8 cellular contexts compared by ENCODE assay signal in genomic region chr14:75561013-75561432, GRCh38. TPM values are rescaled to one million over a fixed set of nuclear protein-coding genes. Genes with fewer than 3 reads are reported as not detected.
DNase-seq lines count a peak whose midpoint lies in the region; ATAC-seq lines count a peak whose summit lies in the region.

No MANE protein-coding gene starts in this region.

- no peaks in the 10 kb centered on the region for H3K27me3 ChIP-seq in aorta (ENCODE audit: control insufficient read depth in 1 of 2, insufficient read depth in 2 of 2, low read length in 1 of 2)

- H3K36me3 Mint-ChIP-seq in natural killer cell treated with Interleukin-12 subunit alpha and Interleukin-12 subunit beta and Interleukin-15 and Interleukin-18, amount 100 ng/mL, for 72 hours: peaks cover 7% of the 10 kb centered on the region

- 0 to 2% methylated on average over 6 of the region's 6 CpGs for WGBS in aorta, 2 donors

- peaks cover 0 to 3% of the 10 kb centered on the region in 2 donors for H3K27me3 Mint-ChIP-seq in natural killer cell treated with Interleukin-12 subunit alpha and Interleukin-12 subunit beta and Interleukin-15 and Interleukin-18, amount 100 ng/mL, for 72 hours

- peaks cover 60 to 61% of the 10 kb centered on the region in 2 donors for H3K4me1 Mint-ChIP-seq in natural killer cell treated with Interleukin-12 subunit alpha and Interleukin-12 subunit beta and Interleukin-15 and Interleukin-18, amount 100 ng/mL, for 72 hours (ENCODE audit: low read depth in 2 of 2)

- no peaks in the 10 kb centered on the region for H3K36me3 ChIP-seq in aorta (ENCODE audit: control insufficient read depth in 1 of 2, insufficient read depth in 2 of 2, low read length in 1 of 2)

- H3K27ac ChIP-seq in aorta (ENCODE audit: low read depth in 1 of 2, low read length in 2 of 2): no peak overlapping the region

- peak overlapping the region; percentile 96 to 99 for H3K27ac Mint-ChIP-seq in natural killer cell treated with Interleukin-12 subunit alpha and Interleukin-12 subunit beta and Interleukin-15 and Interleukin-18, amount 100 ng/mL, for 72 hours

- intact Hi-C loops in aorta (cut with DNase I): loop anchor here in 1 of 2 donors (2.0 kb wide), 1 partner anchor 252 kb away; no protein-coding TSS in a partner anchor

- peak overlapping the region; percentile 37 for H3K4me3 Mint-ChIP-seq in natural killer cell treated with Interleukin-12 subunit alpha and Interleukin-12 subunit beta and Interleukin-15 and Interleukin-18, amount 100 ng/mL, for 72 hours

- H3K9me3 Mint-ChIP-seq in natural killer cell treated with Interleukin-12 subunit alpha and Interleukin-12 subunit beta and Interleukin-15 and Interleukin-18, amount 100 ng/mL, for 72 hours: peaks cover 2% of the 10 kb centered on the region

- no peak overlapping the region for H3K4me3 ChIP-seq in aorta (ENCODE audit: low read length in 2 of 2)

- DNase-seq in Daoy (ENCODE audit: low read depth): peak; percentile 86
- peak; percentile 76 for DNase-seq in NCI-H69 (lab: John Stamatoyannopoulos, UW)
- peak; percentile 58 for DNase-seq in activated T-cell treated with anti-CD3 and anti-CD28 coated beads, Interleukin-2, amount 50 U/mL, for 1 hour
- DNase-seq in fibroblast of peridontal ligament (ENCODE audit: extremely low read depth): peak; percentile 58
- no peak for DNase-seq in natural killer cell treated with Interleukin-12 subunit alpha and Interleukin-12 subunit beta and Interleukin-15 and Interleukin-18, amount 100 ng/mL, for 72 hours (ENCODE audit: low spot score)
- peak; percentile 77 to 85 for DNase-seq in aorta
- DNase-seq in cortex of kidney (lab: John Stamatoyannopoulos, UW): no peak

- ATAC-seq in HG03378 (IDR thresholded peaks at IDR 0.05; ENCODE audit: unreplicated experiment): peak; percentile 59
- ATAC-seq in natural killer cell treated with Interleukin-12 subunit alpha and Interleukin-12 subunit beta and Interleukin-15 and Interleukin-18, amount 100 ng/mL, for 72 hours: peak in 1 of 2 donors; percentile 62
- peak; percentile 70 for ATAC-seq in aorta (ENCODE audit: low FRiP score)

- peaks cover 2% of the 10 kb centered on the region for H3K9me3 ChIP-seq in aorta (ENCODE audit: control insufficient read depth, low read length)

- no peaks in the 10 kb centered on the region for H3K4me1 ChIP-seq in aorta (ENCODE audit: control insufficient read depth in 1 of 2, insufficient read depth in 2 of 2, low read length in 2 of 2)

RNA-seq across cellular contexts. Expression of gene FLVCR2, which starts 17.4 kb away (rescaled TPM):
- total RNA-seq in Daoy (2014; rRNA removed; shearing (Covaris generic)): 0.11 TPM in 1 of 2 replicates, not detected in the other
- total RNA-seq in natural killer cell treated with Interleukin-12 subunit alpha and Interleukin-12 subunit beta and Interleukin-15 and Interleukin-18, amount 100 ng/mL, for 72 hours: 10 to 100 TPM in 1 of 2 donors, 1 to 10 TPM in 1; 5.3 to 21.2 TPM
- 10 to 100 TPM; 14.6 to 15.4 TPM for total RNA-seq in aorta
- polyA plus RNA-seq in aorta: 1 to 10 TPM in 1 of 2 donors, under 1 TPM in 1; 0.38 to 7.6 TPM

RNA-seq across cellular contexts. Expression of gene BATF, which starts 38.8 kb away (rescaled TPM):
- total RNA-seq in Daoy (2014; rRNA removed; shearing (Covaris generic)): not detected in 2 replicates
- 100 to 1,000 TPM; 219 to 220 TPM for total RNA-seq in natural killer cell treated with Interleukin-12 subunit alpha and Interleukin-12 subunit beta and Interleukin-15 and Interleukin-18, amount 100 ng/mL, for 72 hours
- 1 to 10 TPM; 2.6 to 3.2 TPM for total RNA-seq in aorta
- 1 to 10 TPM; 2.1 to 8.0 TPM for polyA plus RNA-seq in aorta

Comparison
In these comparisons a context has a peak if more than half of its experiments do, and no peak if none do; other contexts are left out.
1. DNase-seq: peak in Daoy (single experiment), NCI-H69 (single experiment), activated T-cell treated with anti-CD3 and anti-CD28 coated beads, Interleukin-2, amount 50 U/mL, for 1 hour (single experiment), fibroblast of peridontal ligament (single experiment) and aorta (2 of 2); none in natural killer cell treated with Interleukin-12 subunit alpha and Interleukin-12 subunit beta and Interleukin-15 and Interleukin-18, amount 100 ng/mL, for 72 hours (single experiment) and cortex of kidney (single experiment).
2. RNA of gene BATF, which starts 38.8 kb away (total RNA-seq): 219 to 220 TPM in natural killer cell treated with Interleukin-12 subunit alpha and Interleukin-12 subunit beta and Interleukin-15 and Interleukin-18, amount 100 ng/mL, for 72 hours; 2.6 to 3.2 TPM in aorta and not detected in Daoy; every median in the first group is over 10 times any median in the second.